ENCODE assay signal across 29 cellular contexts in the genomic region with DNA sequence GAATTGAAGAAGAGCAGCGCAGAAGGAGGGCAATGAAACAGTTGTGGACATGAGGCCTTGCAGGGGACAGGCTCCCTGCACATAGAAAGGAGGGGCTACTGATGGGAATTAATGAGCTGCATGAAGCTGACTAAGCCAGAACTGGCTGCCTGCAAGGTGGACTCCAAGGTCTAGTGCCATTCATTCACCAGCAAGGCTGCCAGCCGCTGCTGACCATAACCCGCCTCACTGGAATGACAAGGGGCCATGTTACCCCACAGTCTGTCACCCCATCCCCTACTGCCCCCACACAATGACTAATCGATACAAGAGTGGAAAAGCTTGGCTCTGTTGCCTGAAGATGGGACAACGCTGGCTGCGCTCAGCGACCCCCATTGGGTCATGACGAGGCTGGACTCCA. TPM values are rescaled to one million over a fixed set of nuclear protein-coding genes. Genes with fewer than 3 reads are reported as not detected.
A peak's percentile ranks its signal among the peaks of the same experiment; 100 is the strongest.
DNase-seq lines count a peak whose midpoint lies in the region; ATAC-seq and TF ChIP-seq lines count a peak whose summit lies in the region.
"Had no signal": no experiment of that assay in that cellular context is flagged by ENCODE, and none has a peak within 500 bp of the region (broad histone marks: within the 10 kb centered on the region; RNA-seq: fewer than 3 reads in every experiment).

No MANE protein-coding gene starts in this region.

- no peak overlapping the region for H3K56ac ChIP-seq in IMR-90 (ENCODE audit: extremely low read depth, insufficient read depth, low read length)

- no peak overlapping the region for H2BK120ac ChIP-seq in IMR-90 (ENCODE audit: low read depth, low read length)

- no peak overlapping the region for H2AFZ ChIP-seq in IMR-90 (replicated peaks; ENCODE audit: low read length, poor library complexity)

- CTCF ChIA-PET in IMR-90 (lab: Yijun Ruan, JAX): no interaction called here

- H3K14ac ChIP-seq in IMR-90 (replicated peaks; ENCODE audit: low read depth, low read length): no peak overlapping the region

- intact Hi-C loops in left cardiac atrium (cut with DNase I): no loop called here
- intact Hi-C loops in IMR-90 (cut with micrococcal nuclease): no loop called here
- intact Hi-C loops in vagina (cut with DNase I): no loop called here
- intact Hi-C loops in breast epithelium (cut with DNase I; ENCODE audit: low total_unique reads): loop anchor here (10.0 kb wide), 1 partner anchor 1796 kb away; no protein-coding TSS in a partner anchor

- H4K5ac ChIP-seq in IMR-90 (ENCODE audit: low read depth, low read length): no peak overlapping the region

- H3K9me3 ChIP-seq in right atrium auricular region: peaks cover 0 to 2% of the 10 kb centered on the region in 2 donors
- H3K9me3 ChIP-seq in IMR-90 (ENCODE audit: control insufficient read depth, insufficient read depth, low read length): peaks cover 34% of the 10 kb centered on the region
- no peaks in the 10 kb centered on the region for H3K9me3 ChIP-seq in vagina
- peaks cover 0 to 5% of the 10 kb centered on the region in 2 donors for H3K9me3 ChIP-seq in breast epithelium
- H3K9me3 ChIP-seq: BE2C had no signal

- no peak overlapping the region for H3K4me3 ChIP-seq in right atrium auricular region
- H3K4me3 ChIP-seq in IMR-90 (ENCODE audit: insufficient read depth, low read depth, low read length): no peak overlapping the region
- no peak overlapping the region for H3K4me3 ChIP-seq in vagina
- no peak overlapping the region for H3K4me3 ChIP-seq in breast epithelium
- H3K4me3 ChIP-seq: BLaER1, GM12878 had no signal

- POLR2A ChIA-PET in IMR-90 (lab: Charles Lee; ENCODE audit: unreplicated experiment): no interaction called here

- H3K4ac ChIP-seq in IMR-90 (ENCODE audit: low read depth, low read length): no peak overlapping the region

- H4K91ac ChIP-seq in IMR-90 (ENCODE audit: insufficient read depth, low read depth, low read length): no peak overlapping the region

- H3K4me2 ChIP-seq in IMR-90 (ENCODE audit: low read depth, low read length): no peak overlapping the region
- H3K4me2 ChIP-seq: BLaER1 had no signal

- H3K9me1 ChIP-seq in IMR-90 (ENCODE audit: insufficient read depth, low read length): no peaks in the 10 kb centered on the region

- no peak overlapping the region for H2BK15ac ChIP-seq in IMR-90 (ENCODE audit: low read depth, low read length)

- H3K27me3 ChIP-seq in right atrium auricular region (no peaks in the 10 kb centered on the region), IMR-90 (ENCODE audit: control insufficient read depth, insufficient read depth, low read length) (no peaks in the 10 kb centered on the region), vagina (no peaks in the 10 kb centered on the region), breast epithelium (peaks cover 0 to 26% of the 10 kb centered on the region in 2 donors)
- H3K27me3 ChIP-seq: BLaER1 had no signal

- H2BK20ac ChIP-seq in IMR-90 (ENCODE audit: low read depth, low read length): no peak overlapping the region

- H3K36me3 ChIP-seq in right atrium auricular region (no peaks in the 10 kb centered on the region), IMR-90 (ENCODE audit: control insufficient read depth, insufficient read depth, low read length) (no peaks in the 10 kb centered on the region), vagina (no peaks in the 10 kb centered on the region), breast epithelium (no peaks in the 10 kb centered on the region)
- H3K36me3 ChIP-seq: BE2C, BLaER1 had no signal

- 57% methylated on average over 5 of the region's 8 CpGs; no CpG with 5 or more reads in 1 of the 2 experiments for WGBS in IMR-90 (ENCODE audit: extremely low coverage in 2 of 2, insufficient read length in 1 of 2), 2 experiments

- no peak overlapping the region for H2AK5ac ChIP-seq in IMR-90 (ENCODE audit: low read depth, low read length)

- no peak for ATAC-seq in left cardiac atrium
- ATAC-seq in IMR-90 (ENCODE audit: low read depth): no peak
- ATAC-seq: GM12878 had no signal

- no peak overlapping the region for H3K27ac ChIP-seq in right atrium auricular region
- no peak overlapping the region for H3K27ac ChIP-seq in IMR-90 (ENCODE audit: insufficient read depth, low read length)
- H3K27ac ChIP-seq in vagina: no peak overlapping the region
- no peak overlapping the region for H3K27ac ChIP-seq in breast epithelium
- H3K27ac ChIP-seq: BLaER1 had no signal

- TF ChIP-seq POLR2A in IMR-90 (IDR thresholded peaks at IDR 0.05; ENCODE audit: low read depth, low read length) (no peak), vagina (IDR thresholded peaks at IDR 0.05) (no peak), breast epithelium (IDR thresholded peaks at IDR 0.05) (no peak)

- no peak overlapping the region for H4K8ac ChIP-seq in IMR-90 (ENCODE audit: low read depth in 2 of 2, low read length in 2 of 2)

- no peak overlapping the region for H3K18ac ChIP-seq in IMR-90 (ENCODE audit: low read depth, low read length)

- DNase-seq in right atrium auricular region (ENCODE audit: low spot score) (peak; percentile 42), left cardiac atrium (no peak), IMR-90 (no peak), vagina (ENCODE audit: extremely low spot score in 2 of 2) (peak; percentile 69 to 74), superior temporal gyrus (ENCODE audit: extremely low spot score) (no peak), breast epithelium (ENCODE audit: low spot score in 2 of 2) (no peak)
- DNase-seq in stimulated activated CD4-positive, alpha-beta T cell treated with anti-CD3 and anti-CD28 coated beads, Interleukin-15, amount 100 ng/mL, for 24 hours: no peak
- DNase-seq: 8988T; ACHN; BE2C; C1 segment of cervical spinal cord; CD4-positive, alpha-beta memory T cell; CD4-positive, CD25-positive, alpha-beta regulatory T cell; CD8-positive, alpha-beta memory T cell; COR-L47; DMS 273 treated with DMSO at 0.1 percent for 48 hours; DMS153; DMS53; DMS79; DND-41; EL; GDM1 had no signal

- TF ChIP-seq CTCF in right atrium auricular region (IDR thresholded peaks at IDR 0.05) (no peak), IMR-90 (conservative IDR thresholded peaks at IDR 0.05; ENCODE audit: low read depth, low read length) (no peak), vagina (IDR thresholded peaks at IDR 0.05) (no peak), breast epithelium (IDR thresholded peaks at IDR 0.05) (no peak)

- no peak overlapping the region for H3K23ac ChIP-seq in IMR-90 (ENCODE audit: low read depth, low read length)

- H2BK5ac ChIP-seq in IMR-90 (ENCODE audit: low read depth, low read length, poor library complexity, severe bottlenecking): no peak overlapping the region

- no peak for TF ChIP-seq RAD21 in IMR-90 (IDR thresholded peaks at IDR 0.05; ENCODE audit: low read length)

- H3K4me1 ChIP-seq in right atrium auricular region: no peaks in the 10 kb centered on the region
- no peaks in the 10 kb centered on the region for H3K4me1 ChIP-seq in IMR-90 (ENCODE audit: control insufficient read depth, insufficient read depth, low read length)
- H3K4me1 ChIP-seq in vagina: no peaks in the 10 kb centered on the region
- no peaks in the 10 kb centered on the region for H3K4me1 ChIP-seq in breast epithelium
- H3K4me1 ChIP-seq: BE2C, BLaER1 had no signal

- peak overlapping the region; percentile 72 for H2AK9ac ChIP-seq in IMR-90 (replicated peaks; ENCODE audit: low read depth, low read length, poor library complexity)

- H4K20me1 ChIP-seq in IMR-90 (ENCODE audit: insufficient read depth, low read length): no peaks in the 10 kb centered on the region
- H4K20me1 ChIP-seq: BLaER1 had no signal

- H3K9ac ChIP-seq in IMR-90 (ENCODE audit: low read depth, low read length): no peak overlapping the region
- H3K9ac ChIP-seq: BLaER1 had no signal

- no TSS peak for BruUV-seq in IMR-90 (replicated peaks; lab: Mats Ljungman, UMichigan)

- no peaks in the 10 kb centered on the region for H3K79me1 ChIP-seq in IMR-90 (ENCODE audit: low read depth in 1 of 2, low read length in 2 of 2)

- in situ Hi-C loops in IMR-90 (cut with MboI; ENCODE audit: low sequenced_read_pairs): no loop called here

- dilution Hi-C loops in IMR-90 (cut with HindIII; ENCODE audit: low sequenced_read_pairs, unreplicated experiment): no loop called here

TF ChIP-seq in IMR-90, 13 proteins besides CTCF, POLR2A, EP300 and RAD21 (continues in another document):
- TF ChIP-seq RCOR1 (IDR thresholded peaks at IDR 0.05; ENCODE audit: insufficient replicate concordance, low read length): no peak
- TF ChIP-seq BHLHE40 (IDR thresholded peaks at IDR 0.05; ENCODE audit: low read depth, low read length): no peak
- TF ChIP-seq SMC3 (IDR thresholded peaks at IDR 0.05; ENCODE audit: low read depth, low read length): no peak
- no peak for TF ChIP-seq RFX5 (IDR thresholded peaks at IDR 0.05; ENCODE audit: low read depth, low read length)
- TF ChIP-seq MAFK (IDR thresholded peaks at IDR 0.05; ENCODE audit: low read depth, low read length): no peak
- TF ChIP-seq, protein P1, sequence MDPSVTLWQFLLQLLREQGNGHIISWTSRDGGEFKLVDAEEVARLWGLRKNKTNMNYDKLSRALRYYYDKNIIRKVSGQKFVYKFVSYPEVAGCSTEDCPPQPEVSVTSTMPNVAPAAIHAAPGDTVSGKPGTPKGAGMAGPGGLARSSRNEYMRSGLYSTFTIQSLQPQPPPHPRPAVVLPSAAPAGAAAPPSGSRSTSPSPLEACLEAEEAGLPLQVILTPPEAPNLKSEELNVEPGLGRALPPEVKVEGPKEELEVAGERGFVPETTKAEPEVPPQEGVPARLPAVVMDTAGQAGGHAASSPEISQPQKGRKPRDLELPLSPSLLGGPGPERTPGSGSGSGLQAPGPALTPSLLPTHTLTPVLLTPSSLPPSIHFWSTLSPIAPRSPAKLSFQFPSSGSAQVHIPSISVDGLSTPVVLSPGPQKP (IDR thresholded peaks at IDR 0.05; ENCODE audit: borderline replicate concordance, low read depth, low read length): no peak
- no peak for TF ChIP-seq NFE2L2 (IDR thresholded peaks at IDR 0.05; ENCODE audit: low read depth, low read length)
- no peak for TF ChIP-seq CEBPB (IDR thresholded peaks at IDR 0.05; ENCODE audit: low read depth, low read length)
- TF ChIP-seq CHD1 (IDR thresholded peaks at IDR 0.05; ENCODE audit: low read depth, low read length): no peak
- no peak for TF ChIP-seq MAZ (IDR thresholded peaks at IDR 0.05; ENCODE audit: borderline replicate concordance, low read depth, low read length)

RNA-seq across cellular contexts. Expression of a gene that starts 44.6 kb away (rescaled TPM):
- not detected for total RNA-seq in right atrium auricular region
- not detected for total RNA-seq in left cardiac atrium
- total RNA-seq in IMR-90 (2012; rRNA removed): not detected in 2 replicates
- not detected in 2 replicates for polyA plus RNA-seq in IMR-90 (2012; rRNA removed)
- not detected in 2 replicates for polyA plus RNA-seq in IMR-90 (2012; cell fraction: cytosol; rRNA removed)
- polyA plus RNA-seq in IMR-90 (2012; cell fraction: nucleus; rRNA removed; ENCODE audit: low replicate concordance): not detected in 2 replicates
- total RNA-seq in vagina: not detected
- not detected for total RNA-seq in breast epithelium
- total RNA-seq: A673; CD4-positive, alpha-beta memory T cell; CD4-positive, CD25-positive, alpha-beta regulatory T cell; CD8-positive, alpha-beta memory T cell; Daoy; G401; GM12878 had no signal
- polyA plus RNA-seq: AG04450; CD14-positive monocyte; CD4-positive, alpha-beta memory T cell; CD4-positive, CD25-positive, alpha-beta regulatory T cell; CD8-positive, alpha-beta memory T cell; GM12878 had no signal

Comparison
In these comparisons a context has a peak if more than half of its experiments do, and no peak if none do; other contexts are left out.
1. DNase-seq: peak in right atrium auricular region (single experiment) and vagina (2 of 2); none in left cardiac atrium (single experiment), IMR-90 (single experiment), superior temporal gyrus (single experiment), breast epithelium (0 of 2) and stimulated activated CD4-positive, alpha-beta T cell treated with anti-CD3 and anti-CD28 coated beads, Interleukin-15, amount 100 ng/mL, for 24 hours (single experiment).